In the genomic region with DNA sequence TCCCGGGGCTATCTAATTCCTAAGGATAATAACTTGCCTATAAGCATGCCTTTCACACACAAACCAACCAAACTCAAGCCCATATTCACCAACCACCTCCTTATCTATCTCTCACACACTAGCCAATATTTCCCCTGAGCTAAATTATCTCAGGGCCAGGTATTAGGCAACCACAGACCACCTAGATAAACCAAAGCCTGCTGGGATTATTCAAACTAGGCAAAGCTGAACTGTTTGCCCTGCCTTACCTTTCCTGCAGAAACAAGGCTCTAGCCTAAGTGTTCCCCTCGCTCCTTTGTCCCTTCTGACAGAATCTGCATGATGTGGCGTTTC, we compare ENCODE assay signal across 1 cellular context.
A peak's percentile ranks its signal among the peaks of the same experiment; 100 is the strongest.
TF ChIP-seq lines count a peak whose summit lies in the region.

No MANE protein-coding gene starts in this region.

TF ChIP-seq in K562, 482 proteins besides CTCF, POLR2A, EP300 and RAD21 (continued from another document and continues in another):
- TF ChIP-seq, protein P1, sequence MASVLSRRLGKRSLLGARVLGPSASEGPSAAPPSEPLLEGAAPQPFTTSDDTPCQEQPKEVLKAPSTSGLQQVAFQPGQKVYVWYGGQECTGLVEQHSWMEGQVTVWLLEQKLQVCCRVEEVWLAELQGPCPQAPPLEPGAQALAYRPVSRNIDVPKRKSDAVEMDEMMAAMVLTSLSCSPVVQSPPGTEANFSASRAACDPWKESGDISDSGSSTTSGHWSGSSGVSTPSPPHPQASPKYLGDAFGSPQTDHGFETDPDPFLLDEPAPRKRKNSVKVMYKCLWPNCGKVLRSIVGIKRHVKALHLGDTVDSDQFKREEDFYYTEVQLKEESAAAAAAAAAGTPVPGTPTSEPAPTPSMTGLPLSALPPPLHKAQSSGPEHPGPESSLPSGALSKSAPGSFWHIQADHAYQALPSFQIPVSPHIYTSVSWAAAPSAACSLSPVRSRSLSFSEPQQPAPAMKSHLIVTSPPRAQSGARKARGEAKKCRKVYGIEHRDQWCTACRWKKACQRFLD (CRISPR knock-in tag; IDR thresholded peaks at IDR 0.05) = 0 out of 2 replicates have a peak, but pooled peaks have one; percentile 36
- no peak for TF ChIP-seq GABPB2 (CRISPR knock-in tag; conservative IDR thresholded peaks at IDR 0.05)
- peak; percentile 47; the same call in 1 of the 2 replicates for TF ChIP-seq ESRRA (IDR thresholded peaks at IDR 0.05; ENCODE audit: borderline replicate concordance, low read depth)
- no peak for TF ChIP-seq FOSL1 (tag; conservative IDR thresholded peaks at IDR 0.05)
- no peak for TF ChIP-seq ZNF785 (CRISPR knock-in tag; IDR thresholded peaks at IDR 0.05)
- TF ChIP-seq ZNF583 (CRISPR knock-in tag; IDR thresholded peaks at IDR 0.05) = no peak
- TF ChIP-seq SMARCB1 (IDR thresholded peaks at IDR 0.05; ENCODE audit: insufficient read length, low read depth) = no peak
- no peak for TF ChIP-seq HMG20A (CRISPR knock-in tag; conservative IDR thresholded peaks at IDR 0.05)
- TF ChIP-seq ZFP36 (IDR thresholded peaks at IDR 0.05; ENCODE audit: low read depth, low read length, partially characterized antibody) = no peak
- TF ChIP-seq CREB1 (IDR thresholded peaks at IDR 0.05) = no peak
- TF ChIP-seq CREB1 (CRISPR knock-in tag; IDR thresholded peaks at IDR 0.05) = no peak
- TF ChIP-seq, protein P2, sequence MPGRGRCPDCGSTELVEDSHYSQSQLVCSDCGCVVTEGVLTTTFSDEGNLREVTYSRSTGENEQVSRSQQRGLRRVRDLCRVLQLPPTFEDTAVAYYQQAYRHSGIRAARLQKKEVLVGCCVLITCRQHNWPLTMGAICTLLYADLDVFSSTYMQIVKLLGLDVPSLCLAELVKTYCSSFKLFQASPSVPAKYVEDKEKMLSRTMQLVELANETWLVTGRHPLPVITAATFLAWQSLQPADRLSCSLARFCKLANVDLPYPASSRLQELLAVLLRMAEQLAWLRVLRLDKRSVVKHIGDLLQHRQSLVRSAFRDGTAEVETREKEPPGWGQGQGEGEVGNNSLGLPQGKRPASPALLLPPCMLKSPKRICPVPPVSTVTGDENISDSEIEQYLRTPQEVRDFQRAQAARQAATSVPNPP (IDR thresholded peaks at IDR 0.05; ENCODE audit: borderline replicate concordance, insufficient read depth, insufficient read length) = no peak
- no peak for TF ChIP-seq ELF1 (tag; IDR thresholded peaks at IDR 0.05)
- TF ChIP-seq, protein P3, sequence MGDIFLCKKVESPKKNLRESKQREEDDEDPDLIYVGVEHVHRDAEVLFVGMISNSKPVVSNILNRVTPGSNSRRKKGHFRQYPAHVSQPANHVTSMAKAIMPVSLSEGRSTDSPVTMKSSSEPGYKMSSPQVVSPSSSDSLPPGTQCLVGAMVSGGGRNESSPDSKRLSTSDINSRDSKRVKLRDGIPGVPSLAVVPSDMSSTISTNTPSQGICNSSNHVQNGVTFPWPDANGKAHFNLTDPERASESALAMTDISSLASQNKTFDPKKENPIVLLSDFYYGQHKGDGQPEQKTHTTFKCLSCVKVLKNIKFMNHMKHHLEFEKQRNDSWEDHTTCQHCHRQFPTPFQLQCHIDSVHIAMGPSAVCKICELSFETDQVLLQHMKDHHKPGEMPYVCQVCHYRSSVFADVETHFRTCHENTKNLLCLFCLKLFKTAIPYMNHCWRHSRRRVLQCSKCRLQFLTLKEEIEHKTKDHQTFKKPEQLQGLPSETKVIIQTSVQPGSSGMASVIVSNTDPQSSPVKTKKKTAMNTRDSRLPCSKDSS (IDR thresholded peaks at IDR 0.05; ENCODE audit: low read depth, partially characterized antibody) = no peak
- TF ChIP-seq PTBP1 (IDR thresholded peaks at IDR 0.05; ENCODE audit: low read depth, low read length) = no peak
- no peak for TF ChIP-seq KLF6 (CRISPR knock-in tag; IDR thresholded peaks at IDR 0.05; ENCODE audit: borderline replicate concordance)
- TF ChIP-seq NFRKB (IDR thresholded peaks at IDR 0.05; ENCODE audit: low read depth) = no peak
- TF ChIP-seq, protein P4, sequence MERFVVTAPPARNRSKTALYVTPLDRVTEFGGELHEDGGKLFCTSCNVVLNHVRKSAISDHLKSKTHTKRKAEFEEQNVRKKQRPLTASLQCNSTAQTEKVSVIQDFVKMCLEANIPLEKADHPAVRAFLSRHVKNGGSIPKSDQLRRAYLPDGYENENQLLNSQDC (CRISPR knock-in tag; IDR thresholded peaks at IDR 0.05) = no peak
- TF ChIP-seq NCOA1 (IDR thresholded peaks at IDR 0.05; ENCODE audit: low read depth) = peak; percentile 41; the same call in 1 of the 2 replicates
- TF ChIP-seq, protein P5, sequence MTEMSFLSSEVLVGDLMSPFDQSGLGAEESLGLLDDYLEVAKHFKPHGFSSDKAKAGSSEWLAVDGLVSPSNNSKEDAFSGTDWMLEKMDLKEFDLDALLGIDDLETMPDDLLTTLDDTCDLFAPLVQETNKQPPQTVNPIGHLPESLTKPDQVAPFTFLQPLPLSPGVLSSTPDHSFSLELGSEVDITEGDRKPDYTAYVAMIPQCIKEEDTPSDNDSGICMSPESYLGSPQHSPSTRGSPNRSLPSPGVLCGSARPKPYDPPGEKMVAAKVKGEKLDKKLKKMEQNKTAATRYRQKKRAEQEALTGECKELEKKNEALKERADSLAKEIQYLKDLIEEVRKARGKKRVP (CRISPR knock-in tag; IDR thresholded peaks at IDR 0.05) = no peak
- TF ChIP-seq EZH2 (IDR thresholded peaks at IDR 0.05; ENCODE audit: borderline replicate concordance, low read depth, low read length) = no peak
- TF ChIP-seq, protein P6, sequence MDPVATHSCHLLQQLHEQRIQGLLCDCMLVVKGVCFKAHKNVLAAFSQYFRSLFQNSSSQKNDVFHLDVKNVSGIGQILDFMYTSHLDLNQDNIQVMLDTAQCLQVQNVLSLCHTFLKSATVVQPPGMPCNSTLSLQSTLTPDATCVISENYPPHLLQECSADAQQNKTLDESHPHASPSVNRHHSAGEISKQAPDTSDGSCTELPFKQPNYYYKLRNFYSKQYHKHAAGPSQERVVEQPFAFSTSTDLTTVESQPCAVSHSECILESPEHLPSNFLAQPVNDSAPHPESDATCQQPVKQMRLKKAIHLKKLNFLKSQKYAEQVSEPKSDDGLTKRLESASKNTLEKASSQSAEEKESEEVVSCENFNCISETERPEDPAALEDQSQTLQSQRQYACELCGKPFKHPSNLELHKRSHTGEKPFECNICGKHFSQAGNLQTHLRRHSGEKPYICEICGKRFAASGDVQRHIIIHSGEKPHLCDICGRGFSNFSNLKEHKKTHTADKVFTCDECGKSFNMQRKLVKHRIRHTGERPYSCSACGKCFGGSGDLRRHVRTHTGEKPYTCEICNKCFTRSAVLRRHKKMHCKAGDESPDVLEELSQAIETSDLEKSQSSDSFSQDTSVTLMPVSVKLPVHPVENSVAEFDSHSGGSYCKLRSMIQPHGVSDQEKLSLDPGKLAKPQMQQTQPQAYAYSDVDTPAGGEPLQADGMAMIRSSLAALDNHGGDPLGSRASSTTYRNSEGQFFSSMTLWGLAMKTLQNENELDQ (CRISPR knock-in tag; IDR thresholded peaks at IDR 0.05; ENCODE audit: borderline replicate concordance) = no peak
- TF ChIP-seq SMARCE1 (IDR thresholded peaks at IDR 0.05) = peak; percentile 89
- TF ChIP-seq SRF (CRISPR knock-in tag; IDR thresholded peaks at IDR 0.05) = no peak
- no peak for TF ChIP-seq RBFOX2 (IDR thresholded peaks at IDR 0.05; ENCODE audit: low read depth, low read length)
- no peak for TF ChIP-seq MTF1 (CRISPR knock-in tag; IDR thresholded peaks at IDR 0.05; ENCODE audit: borderline replicate concordance)
- TF ChIP-seq JUND (IDR thresholded peaks at IDR 0.05; ENCODE audit: borderline replicate concordance, low read depth, low read length) = no peak; the same call in 1 of the 2 replicates
- no peak for TF ChIP-seq JUND (tag; IDR thresholded peaks at IDR 0.05; ENCODE audit: borderline replicate concordance, low read depth, low read length)
- TF ChIP-seq, protein P7, sequence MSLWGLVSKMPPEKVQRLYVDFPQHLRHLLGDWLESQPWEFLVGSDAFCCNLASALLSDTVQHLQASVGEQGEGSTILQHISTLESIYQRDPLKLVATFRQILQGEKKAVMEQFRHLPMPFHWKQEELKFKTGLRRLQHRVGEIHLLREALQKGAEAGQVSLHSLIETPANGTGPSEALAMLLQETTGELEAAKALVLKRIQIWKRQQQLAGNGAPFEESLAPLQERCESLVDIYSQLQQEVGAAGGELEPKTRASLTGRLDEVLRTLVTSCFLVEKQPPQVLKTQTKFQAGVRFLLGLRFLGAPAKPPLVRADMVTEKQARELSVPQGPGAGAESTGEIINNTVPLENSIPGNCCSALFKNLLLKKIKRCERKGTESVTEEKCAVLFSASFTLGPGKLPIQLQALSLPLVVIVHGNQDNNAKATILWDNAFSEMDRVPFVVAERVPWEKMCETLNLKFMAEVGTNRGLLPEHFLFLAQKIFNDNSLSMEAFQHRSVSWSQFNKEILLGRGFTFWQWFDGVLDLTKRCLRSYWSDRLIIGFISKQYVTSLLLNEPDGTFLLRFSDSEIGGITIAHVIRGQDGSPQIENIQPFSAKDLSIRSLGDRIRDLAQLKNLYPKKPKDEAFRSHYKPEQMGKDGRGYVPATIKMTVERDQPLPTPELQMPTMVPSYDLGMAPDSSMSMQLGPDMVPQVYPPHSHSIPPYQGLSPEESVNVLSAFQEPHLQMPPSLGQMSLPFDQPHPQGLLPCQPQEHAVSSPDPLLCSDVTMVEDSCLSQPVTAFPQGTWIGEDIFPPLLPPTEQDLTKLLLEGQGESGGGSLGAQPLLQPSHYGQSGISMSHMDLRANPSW (CRISPR knock-in tag; IDR thresholded peaks at IDR 0.05) = no peak
- TF ChIP-seq RFX7 (CRISPR knock-in tag; IDR thresholded peaks at IDR 0.05) = no peak
- TF ChIP-seq, protein P8, sequence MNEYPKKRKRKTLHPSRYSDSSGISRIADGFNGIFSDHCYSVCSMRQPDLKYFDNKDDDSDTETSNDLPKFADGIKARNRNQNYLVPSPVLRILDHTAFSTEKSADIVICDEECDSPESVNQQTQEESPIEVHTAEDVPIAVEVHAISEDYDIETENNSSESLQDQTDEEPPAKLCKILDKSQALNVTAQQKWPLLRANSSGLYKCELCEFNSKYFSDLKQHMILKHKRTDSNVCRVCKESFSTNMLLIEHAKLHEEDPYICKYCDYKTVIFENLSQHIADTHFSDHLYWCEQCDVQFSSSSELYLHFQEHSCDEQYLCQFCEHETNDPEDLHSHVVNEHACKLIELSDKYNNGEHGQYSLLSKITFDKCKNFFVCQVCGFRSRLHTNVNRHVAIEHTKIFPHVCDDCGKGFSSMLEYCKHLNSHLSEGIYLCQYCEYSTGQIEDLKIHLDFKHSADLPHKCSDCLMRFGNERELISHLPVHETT (CRISPR knock-in tag; conservative IDR thresholded peaks at IDR 0.05 in 1 of 2, IDR thresholded peaks at IDR 0.05 in 1 of 2) = no peak
- TF ChIP-seq PRMT5 (CRISPR knock-in tag; IDR thresholded peaks at IDR 0.05) = no peak
- TF ChIP-seq, protein P9, sequence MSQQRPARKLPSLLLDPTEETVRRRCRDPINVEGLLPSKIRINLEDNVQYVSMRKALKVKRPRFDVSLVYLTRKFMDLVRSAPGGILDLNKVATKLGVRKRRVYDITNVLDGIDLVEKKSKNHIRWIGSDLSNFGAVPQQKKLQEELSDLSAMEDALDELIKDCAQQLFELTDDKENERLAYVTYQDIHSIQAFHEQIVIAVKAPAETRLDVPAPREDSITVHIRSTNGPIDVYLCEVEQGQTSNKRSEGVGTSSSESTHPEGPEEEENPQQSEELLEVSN (IDR thresholded peaks at IDR 0.05; ENCODE audit: borderline replicate concordance in 1 of 2, extremely low read depth in 1 of 2, insufficient read depth in 1 of 2, insufficient read length in 1 of 2, low read depth in 1 of 2, low read length in 1 of 2, poor library complexity in 1 of 2, severe bottlenecking in 1 of 2) = no peak
- TF ChIP-seq HNRNPK (IDR thresholded peaks at IDR 0.05; ENCODE audit: low read depth, low read length, poor library complexity, severe bottlenecking) = no peak
- TF ChIP-seq ZNF644 (tag; IDR thresholded peaks at IDR 0.05; ENCODE audit: low read depth) = no peak
- no peak for TF ChIP-seq NCOA2 (IDR thresholded peaks at IDR 0.05; ENCODE audit: partially characterized antibody in 2 of 2)
- TF ChIP-seq, protein P10, sequence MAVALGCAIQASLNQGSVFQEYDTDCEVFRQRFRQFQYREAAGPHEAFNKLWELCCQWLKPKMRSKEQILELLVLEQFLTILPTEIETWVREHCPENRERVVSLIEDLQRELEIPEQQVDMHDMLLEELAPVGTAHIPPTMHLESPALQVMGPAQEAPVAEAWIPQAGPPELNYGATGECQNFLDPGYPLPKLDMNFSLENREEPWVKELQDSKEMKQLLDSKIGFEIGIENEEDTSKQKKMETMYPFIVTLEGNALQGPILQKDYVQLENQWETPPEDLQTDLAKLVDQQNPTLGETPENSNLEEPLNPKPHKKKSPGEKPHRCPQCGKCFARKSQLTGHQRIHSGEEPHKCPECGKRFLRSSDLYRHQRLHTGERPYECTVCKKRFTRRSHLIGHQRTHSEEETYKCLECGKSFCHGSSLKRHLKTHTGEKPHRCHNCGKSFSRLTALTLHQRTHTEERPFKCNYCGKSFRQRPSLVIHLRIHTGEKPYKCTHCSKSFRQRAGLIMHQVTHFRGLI (CRISPR knock-in tag; IDR thresholded peaks at IDR 0.05) = no peak
- no peak for TF ChIP-seq SRSF1 (IDR thresholded peaks at IDR 0.05; ENCODE audit: low read depth, low read length)
- TF ChIP-seq ERF (CRISPR knock-in tag; IDR thresholded peaks at IDR 0.05) = no peak
- no peak for TF ChIP-seq PTRF (tag; IDR thresholded peaks at IDR 0.05)
- TF ChIP-seq ZNF586 (CRISPR knock-in tag; conservative IDR thresholded peaks at IDR 0.05) = no peak
- TF ChIP-seq GTF2F1 (IDR thresholded peaks at IDR 0.05; ENCODE audit: low read depth, low read length) = no peak
- no peak for TF ChIP-seq ZNF75A (CRISPR knock-in tag; IDR thresholded peaks at IDR 0.05)
- TF ChIP-seq MYNN (IDR thresholded peaks at IDR 0.05) = no peak
- no peak for TF ChIP-seq MYNN (CRISPR knock-in tag; IDR thresholded peaks at IDR 0.05)
- TF ChIP-seq SUPT5H (IDR thresholded peaks at IDR 0.05) = no peak
- TF ChIP-seq, protein P11, sequence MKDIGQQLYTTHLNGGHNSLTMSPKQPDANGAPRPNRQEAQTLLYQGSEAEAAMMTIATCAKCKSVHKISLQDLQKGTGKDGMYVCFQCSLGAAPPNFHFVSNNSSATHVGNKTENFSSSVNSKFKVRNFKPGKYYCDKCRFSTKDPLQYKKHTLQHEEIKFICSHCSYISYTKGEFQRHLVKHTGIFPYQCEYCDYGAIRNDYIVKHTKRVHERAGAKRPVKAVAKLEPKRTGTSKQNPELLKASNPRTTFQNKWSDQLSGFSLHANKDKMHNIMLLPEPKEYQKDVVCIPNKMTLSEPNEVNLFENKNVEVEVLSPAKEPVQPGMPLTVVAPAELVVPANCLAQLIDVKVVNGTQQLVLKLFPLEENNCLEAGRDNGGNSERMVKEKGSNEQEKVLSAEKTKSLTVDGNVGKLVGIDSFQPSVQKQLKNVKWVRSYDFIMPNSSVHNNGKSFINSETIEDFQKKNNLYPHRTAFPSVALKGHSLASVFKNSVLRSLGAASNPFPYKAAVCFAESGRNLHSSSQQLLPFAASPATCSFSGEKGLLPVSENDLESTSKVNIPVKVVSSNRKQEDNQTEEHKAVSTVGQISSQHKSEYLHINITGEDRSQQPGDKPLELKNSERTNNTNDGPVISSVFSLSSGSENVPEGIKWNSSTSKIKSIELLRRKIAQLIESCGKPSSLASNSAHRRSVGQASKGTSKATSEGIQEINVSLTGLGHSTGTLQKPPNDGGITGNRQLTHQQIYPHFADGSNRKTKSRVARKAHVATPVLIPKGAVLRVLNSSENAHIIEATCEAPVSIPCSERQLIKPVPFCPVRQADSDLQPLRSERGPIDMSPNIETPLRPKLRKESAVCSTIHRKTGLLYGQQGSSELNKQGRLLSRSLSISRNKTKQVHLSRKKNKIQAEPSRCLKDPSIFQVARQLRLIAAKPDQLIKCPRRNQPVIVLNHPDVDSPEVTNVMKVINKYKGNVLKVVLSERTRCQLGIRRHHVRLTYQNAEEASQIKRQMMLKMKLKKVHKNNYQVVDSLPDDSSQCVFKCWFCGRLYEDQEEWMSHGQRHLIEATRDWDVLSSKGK (CRISPR knock-in tag; IDR thresholded peaks at IDR 0.05) = no peak
